8 cellular contexts compared by ENCODE assay signal in genomic region chr3:33219175-33219487, GRCh38. TPM values are rescaled to one million over a fixed set of nuclear protein-coding genes. Genes with fewer than 3 reads are reported as not detected.
DNase-seq lines count a peak whose midpoint lies in the region; ATAC-seq, FAIRE-seq and TF ChIP-seq lines count a peak whose summit lies in the region.

No MANE protein-coding gene starts in this region.

- no peak for TF ChIP-seq EP300 in suprapubic skin (IDR thresholded peaks at IDR 0.05)

- TF ChIP-seq POLR2A in suprapubic skin (IDR thresholded peaks at IDR 0.05), result no peak
- TF ChIP-seq POLR2A in adrenal gland (IDR thresholded peaks at IDR 0.05), result no peak

- peaks cover 15% of the 10 kb centered on the region for H3K4me1 ChIP-seq in lower lobe of right lung
- H3K4me1 ChIP-seq in suprapubic skin, result peaks cover 14% of the 10 kb centered on the region
- H3K4me1 ChIP-seq in adrenal gland (replicated peaks in 1 of 2), result peaks cover 9 to 13% of the 10 kb centered on the region in 2 donors

- H3K27me3 Mint-ChIP-seq in chondrocyte (ENCODE audit: low read depth), result no peaks in the 10 kb centered on the region

- TF ChIP-seq CTCF in HFF-Myc (IDR thresholded peaks at IDR 0.05; ENCODE audit: low read depth, low read length, missing control alignments) (no peak), chondrocyte (IDR thresholded peaks at IDR 0.05) (no peak), lower lobe of right lung (IDR thresholded peaks at IDR 0.05) (no peak), suprapubic skin (IDR thresholded peaks at IDR 0.05) (no peak), adrenal gland (IDR thresholded peaks at IDR 0.05) (no peak)

- intact Hi-C loops in lower lobe of right lung (cut with DNase I) (no loop called here), adrenal gland (cut with DNase I) (no loop called here)

- WGBS in suprapubic skin, result 14% methylated on average over 13 of the region's 15 CpGs
- 8 to 15% (median 9%) methylated on average over 11 to 15 of the region's 15 CpGs for WGBS in adrenal gland, 4 donors

- H3K36me3 ChIP-seq in lower lobe of right lung (no peaks in the 10 kb centered on the region), suprapubic skin (no peaks in the 10 kb centered on the region), adrenal gland (replicated peaks in 1 of 2) (no peaks in the 10 kb centered on the region)

- H3K27me3 ChIP-seq in lower lobe of right lung (ENCODE audit: low read depth) (peaks cover 29% of the 10 kb centered on the region), suprapubic skin (peaks cover 20% of the 10 kb centered on the region), adrenal gland (peaks cover 34% of the 10 kb centered on the region)

- H3K27ac ChIP-seq in lower lobe of right lung, result no peak overlapping the region
- H3K27ac ChIP-seq in suprapubic skin, result no peak overlapping the region
- H3K27ac ChIP-seq in adrenal gland, result no peak overlapping the region

- peak overlapping the region; percentile 82 for H3K4me3 Mint-ChIP-seq in chondrocyte (ENCODE audit: unreplicated experiment)

- H3K27ac Mint-ChIP-seq in chondrocyte (ENCODE audit: unreplicated experiment), result no peak overlapping the region

- H3K36me3 Mint-ChIP-seq in chondrocyte (ENCODE audit: low read depth), result peaks cover 1% of the 10 kb centered on the region

- H3K4me1 Mint-ChIP-seq in chondrocyte (ENCODE audit: low read depth), result peaks cover 37% of the 10 kb centered on the region

- H3K4me3 ChIP-seq in HFF-Myc (replicated peaks; ENCODE audit: low read depth, low read length) (peak overlapping the region; percentile 47), lower lobe of right lung (peak overlapping the region; percentile 45), suprapubic skin (peak overlapping the region; percentile 54), adrenal gland (peak overlapping the region in 1 of 4 donors; percentile 49)

- no peaks in the 10 kb centered on the region for H3K9me3 Mint-ChIP-seq in chondrocyte (ENCODE audit: low read depth)

- DNase-seq in HFF-Myc (ENCODE audit: extremely low read depth, low read depth) (no peak), chondrocyte (ENCODE audit: low spot score) (no peak), lower lobe of right lung (no peak), suprapubic skin (ENCODE audit: low spot score in 2 of 2) (no peak), adrenal gland (no peak), CD1c-positive myeloid dendritic cell (ENCODE audit: extremely low spot score) (no peak), urothelium cell line (ENCODE audit: low spot score) (no peak), D341Med (ENCODE audit: low spot score) (no peak)

- ATAC-seq in lower lobe of right lung, result no peak

- no peak for FAIRE-seq in urothelium cell line (lab: Jason Lieb, UNC)

- no peaks in the 10 kb centered on the region for H3K9me3 ChIP-seq in lower lobe of right lung
- no peaks in the 10 kb centered on the region for H3K9me3 ChIP-seq in suprapubic skin
- no peaks in the 10 kb centered on the region for H3K9me3 ChIP-seq in adrenal gland (replicated peaks in 1 of 3)

RNA-seq across cellular contexts. Expression of gene SUSD5, which starts 0.5 kb away (rescaled TPM):
- total RNA-seq in chondrocyte, result 38.5 to 55.6 TPM (median 51.8 TPM) in 3 replicates
- 1.9 TPM for total RNA-seq in lower lobe of right lung
- 1 to 10 TPM in 3 of 4 donors, under 1 TPM in 1; 0.60 to 2.6 (median 1.4) TPM for total RNA-seq in suprapubic skin
- total RNA-seq in adrenal gland, result 1 to 10 TPM in 6 of 8 donors, under 1 TPM in 2; 0.42 to 2.0 (median 1.3) TPM
- polyA plus RNA-seq in adrenal gland, result under 1 TPM; 0.16 to 0.93 (median 0.57) TPM

RNA-seq across cellular contexts. Expression of gene FBXL2, which starts 58.1 kb away (rescaled TPM):
- 22.2 to 25.2 TPM (median 24.4 TPM) in 3 replicates for total RNA-seq in chondrocyte
- total RNA-seq in lower lobe of right lung, result 8.1 TPM
- 1 to 10 TPM; 2.2 to 4.1 (median 3.3) TPM for total RNA-seq in suprapubic skin
- 10 to 100 TPM in 2 of 8 donors, 1 to 10 TPM in 6; 5.9 to 25.5 (median 9.1) TPM for total RNA-seq in adrenal gland
- 10 to 100 TPM in 1 of 3 donors, 1 to 10 TPM in 2; 6.8 to 11.5 (median 7.3) TPM for polyA plus RNA-seq in adrenal gland

Comparison
In these comparisons a context has a peak if more than half of its experiments do, and no peak if none do; other contexts are left out.
1. RNA of gene SUSD5, which starts 0.5 kb away (total RNA-seq): 38.5 to 55.6 TPM in chondrocyte; 1.9 TPM in lower lobe of right lung (single experiment), 0.60 to 2.6 TPM in suprapubic skin and 0.42 to 2.0 TPM in adrenal gland; every median in the first group is over 10 times any median in the second.